1 cellular context compared by ENCODE assay signal in the genomic region with DNA sequence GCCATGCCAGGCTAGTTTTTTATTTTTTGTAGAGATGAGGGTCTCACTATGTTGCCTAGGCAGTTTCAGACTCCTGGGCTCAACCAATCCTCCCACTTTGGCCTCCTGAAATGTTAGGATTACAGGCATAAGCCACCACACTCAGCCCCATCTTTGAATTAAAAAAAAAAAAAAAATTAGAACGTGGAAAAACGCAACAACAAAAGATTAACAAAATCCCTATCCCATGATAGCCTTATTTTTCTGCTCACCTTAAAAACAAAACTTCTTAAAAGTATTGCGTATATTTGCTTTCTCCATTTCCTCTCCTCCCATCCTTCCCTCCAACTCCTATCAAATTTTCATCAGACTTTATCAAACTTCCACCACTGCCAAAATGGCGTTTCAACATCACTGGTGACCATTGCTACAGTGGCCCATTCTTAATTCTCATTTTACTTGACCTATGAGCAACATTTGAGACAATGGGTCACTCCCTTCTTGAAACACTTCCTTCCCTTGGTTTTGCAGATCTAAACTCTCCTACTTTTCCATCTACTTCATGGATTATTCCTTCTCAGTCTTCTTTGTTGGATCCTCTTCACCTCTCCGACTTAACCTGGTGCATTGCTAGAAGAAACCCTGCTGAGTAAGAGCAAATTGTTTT.
TF ChIP-seq lines count a peak whose summit lies in the region.

No MANE protein-coding gene starts in this region.

TF ChIP-seq in K562, 482 proteins besides CTCF, POLR2A, EP300 and RAD21 (continues in another document):
- TF ChIP-seq TRIM24 (IDR thresholded peaks at IDR 0.05) (0 out of 4 replicates have a peak, but pooled peaks have one; percentile 13 to 14), CEBPB (tag; IDR thresholded peaks at IDR 0.05) (peak; percentile 68), FOXA3 (CRISPR knock-in tag; conservative IDR thresholded peaks at IDR 0.05 in 1 of 2, IDR thresholded peaks at IDR 0.05 in 1 of 2) (0 out of 4 replicates have a peak, but pooled peaks of 1 of the 2 experiments have one; percentile 34), CBX2 (IDR thresholded peaks at IDR 0.05; ENCODE audit: insufficient read depth, low read length, poor library complexity, severe bottlenecking) (no peak), SNIP1 (IDR thresholded peaks at IDR 0.05; ENCODE audit: low read depth) (0 out of 2 replicates have a peak, but pooled peaks have one; percentile 37), PHF8 (IDR thresholded peaks at IDR 0.05; ENCODE audit: borderline replicate concordance, low read length) (no peak), BRD9 (IDR thresholded peaks at IDR 0.05; ENCODE audit: low read depth, partially characterized antibody) (peak; percentile 77), NBN (IDR thresholded peaks at IDR 0.05; ENCODE audit: low read depth) (peak; percentile 41; the same call in 1 of the 2 replicates), NFATC3 (IDR thresholded peaks at IDR 0.05) (peak; percentile 85; the same call in 1 of the 2 replicates), ARID1B (IDR thresholded peaks at IDR 0.05) (peak; percentile 23; the same call in 1 of the 2 replicates), ARHGAP35 (IDR thresholded peaks at IDR 0.05; ENCODE audit: partially characterized antibody) (peak; percentile 22), HDAC1 (IDR thresholded peaks at IDR 0.05) (peak; percentile 12 to 33; a peak in 1 of 4 replicates), ZNF57 (CRISPR knock-in tag; IDR thresholded peaks at IDR 0.05) (no peak), ARID2 (IDR thresholded peaks at IDR 0.05) (0 out of 2 replicates have a peak, but pooled peaks have one; percentile 4), KAT8 (IDR thresholded peaks at IDR 0.05; ENCODE audit: low read depth) (0 out of 2 replicates have a peak, but pooled peaks have one; percentile 42), SMARCA4 (IDR thresholded peaks at IDR 0.05) (peak; percentile 50), HDGF (IDR thresholded peaks at IDR 0.05) (peak; percentile 43; the same call in 1 of the 2 replicates), TBL1XR1 (IDR thresholded peaks at IDR 0.05; ENCODE audit: low read length in 2 of 2) (peak in 1 of 2 experiments; percentile 22; a peak in 1 of 4 replicates), RNF2 (IDR thresholded peaks at IDR 0.05) (0 out of 2 replicates have a peak, but pooled peaks have one; percentile 5), ZSCAN29 (IDR thresholded peaks at IDR 0.05) (0 out of 2 replicates have a peak, but pooled peaks have one; percentile 33), MCM7 (IDR thresholded peaks at IDR 0.05) (peak in 1 of 2 experiments; percentile 44; a peak in 1 of 4 replicates), NFRKB (IDR thresholded peaks at IDR 0.05; ENCODE audit: low read depth) (peak; percentile 79), NFIC (IDR thresholded peaks at IDR 0.05) (peak; percentile 17; the same call in 1 of the 2 replicates), TEAD4 (IDR thresholded peaks at IDR 0.05; ENCODE audit: low read length) (0 out of 2 replicates have a peak, but pooled peaks have one; percentile 0), TEAD4 (CRISPR knock-in tag; IDR thresholded peaks at IDR 0.05; ENCODE audit: borderline replicate concordance) (no peak), CSDE1 (IDR thresholded peaks at IDR 0.05) (0 out of 4 replicates have a peak, but pooled peaks of 1 of the 2 experiments have one; percentile 22), TCF7 (IDR thresholded peaks at IDR 0.05; ENCODE audit: borderline replicate concordance) (no peak), BCL6 (CRISPR knock-in tag; IDR thresholded peaks at IDR 0.05) (no peak), L3MBTL2 (IDR thresholded peaks at IDR 0.05) (no peak), PHB (CRISPR knock-in tag; IDR thresholded peaks at IDR 0.05) (no peak), EHMT2 (IDR thresholded peaks at IDR 0.05) (peak; percentile 96), SMARCE1 (IDR thresholded peaks at IDR 0.05) (0 out of 2 replicates have a peak, but pooled peaks have one; percentile 12)
- TF ChIP-seq, protein P1, sequence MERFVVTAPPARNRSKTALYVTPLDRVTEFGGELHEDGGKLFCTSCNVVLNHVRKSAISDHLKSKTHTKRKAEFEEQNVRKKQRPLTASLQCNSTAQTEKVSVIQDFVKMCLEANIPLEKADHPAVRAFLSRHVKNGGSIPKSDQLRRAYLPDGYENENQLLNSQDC (CRISPR knock-in tag; IDR thresholded peaks at IDR 0.05) = 0 out of 2 replicates have a peak, but pooled peaks have one; percentile 4
- TF ChIP-seq, protein P2, sequence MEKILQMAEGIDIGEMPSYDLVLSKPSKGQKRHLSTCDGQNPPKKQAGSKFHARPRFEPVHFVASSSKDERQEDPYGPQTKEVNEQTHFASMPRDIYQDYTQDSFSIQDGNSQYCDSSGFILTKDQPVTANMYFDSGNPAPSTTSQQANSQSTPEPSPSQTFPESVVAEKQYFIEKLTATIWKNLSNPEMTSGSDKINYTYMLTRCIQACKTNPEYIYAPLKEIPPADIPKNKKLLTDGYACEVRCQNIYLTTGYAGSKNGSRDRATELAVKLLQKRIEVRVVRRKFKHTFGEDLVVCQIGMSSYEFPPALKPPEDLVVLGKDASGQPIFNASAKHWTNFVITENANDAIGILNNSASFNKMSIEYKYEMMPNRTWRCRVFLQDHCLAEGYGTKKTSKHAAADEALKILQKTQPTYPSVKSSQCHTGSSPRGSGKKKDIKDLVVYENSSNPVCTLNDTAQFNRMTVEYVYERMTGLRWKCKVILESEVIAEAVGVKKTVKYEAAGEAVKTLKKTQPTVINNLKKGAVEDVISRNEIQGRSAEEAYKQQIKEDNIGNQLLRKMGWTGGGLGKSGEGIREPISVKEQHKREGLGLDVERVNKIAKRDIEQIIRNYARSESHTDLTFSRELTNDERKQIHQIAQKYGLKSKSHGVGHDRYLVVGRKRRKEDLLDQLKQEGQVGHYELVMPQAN (IDR thresholded peaks at IDR 0.05; ENCODE audit: borderline replicate concordance) = peak; percentile 66
- TF ChIP-seq, protein P3, sequence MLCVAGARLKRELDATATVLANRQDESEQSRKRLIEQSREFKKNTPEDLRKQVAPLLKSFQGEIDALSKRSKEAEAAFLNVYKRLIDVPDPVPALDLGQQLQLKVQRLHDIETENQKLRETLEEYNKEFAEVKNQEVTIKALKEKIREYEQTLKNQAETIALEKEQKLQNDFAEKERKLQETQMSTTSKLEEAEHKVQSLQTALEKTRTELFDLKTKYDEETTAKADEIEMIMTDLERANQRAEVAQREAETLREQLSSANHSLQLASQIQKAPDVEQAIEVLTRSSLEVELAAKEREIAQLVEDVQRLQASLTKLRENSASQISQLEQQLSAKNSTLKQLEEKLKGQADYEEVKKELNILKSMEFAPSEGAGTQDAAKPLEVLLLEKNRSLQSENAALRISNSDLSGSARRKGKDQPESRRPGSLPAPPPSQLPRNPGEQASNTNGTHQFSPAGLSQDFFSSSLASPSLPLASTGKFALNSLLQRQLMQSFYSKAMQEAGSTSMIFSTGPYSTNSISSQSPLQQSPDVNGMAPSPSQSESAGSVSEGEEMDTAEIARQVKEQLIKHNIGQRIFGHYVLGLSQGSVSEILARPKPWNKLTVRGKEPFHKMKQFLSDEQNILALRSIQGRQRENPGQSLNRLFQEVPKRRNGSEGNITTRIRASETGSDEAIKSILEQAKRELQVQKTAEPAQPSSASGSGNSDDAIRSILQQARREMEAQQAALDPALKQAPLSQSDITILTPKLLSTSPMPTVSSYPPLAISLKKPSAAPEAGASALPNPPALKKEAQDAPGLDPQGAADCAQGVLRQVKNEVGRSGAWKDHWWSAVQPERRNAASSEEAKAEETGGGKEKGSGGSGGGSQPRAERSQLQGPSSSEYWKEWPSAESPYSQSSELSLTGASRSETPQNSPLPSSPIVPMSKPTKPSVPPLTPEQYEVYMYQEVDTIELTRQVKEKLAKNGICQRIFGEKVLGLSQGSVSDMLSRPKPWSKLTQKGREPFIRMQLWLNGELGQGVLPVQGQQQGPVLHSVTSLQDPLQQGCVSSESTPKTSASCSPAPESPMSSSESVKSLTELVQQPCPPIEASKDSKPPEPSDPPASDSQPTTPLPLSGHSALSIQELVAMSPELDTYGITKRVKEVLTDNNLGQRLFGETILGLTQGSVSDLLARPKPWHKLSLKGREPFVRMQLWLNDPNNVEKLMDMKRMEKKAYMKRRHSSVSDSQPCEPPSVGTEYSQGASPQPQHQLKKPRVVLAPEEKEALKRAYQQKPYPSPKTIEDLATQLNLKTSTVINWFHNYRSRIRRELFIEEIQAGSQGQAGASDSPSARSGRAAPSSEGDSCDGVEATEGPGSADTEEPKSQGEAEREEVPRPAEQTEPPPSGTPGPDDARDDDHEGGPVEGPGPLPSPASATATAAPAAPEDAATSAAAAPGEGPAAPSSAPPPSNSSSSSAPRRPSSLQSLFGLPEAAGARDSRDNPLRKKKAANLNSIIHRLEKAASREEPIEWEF (CRISPR knock-in tag; IDR thresholded peaks at IDR 0.05) = 0 out of 2 replicates have a peak, but pooled peaks have one; percentile 45
- TF ChIP-seq, protein P4, sequence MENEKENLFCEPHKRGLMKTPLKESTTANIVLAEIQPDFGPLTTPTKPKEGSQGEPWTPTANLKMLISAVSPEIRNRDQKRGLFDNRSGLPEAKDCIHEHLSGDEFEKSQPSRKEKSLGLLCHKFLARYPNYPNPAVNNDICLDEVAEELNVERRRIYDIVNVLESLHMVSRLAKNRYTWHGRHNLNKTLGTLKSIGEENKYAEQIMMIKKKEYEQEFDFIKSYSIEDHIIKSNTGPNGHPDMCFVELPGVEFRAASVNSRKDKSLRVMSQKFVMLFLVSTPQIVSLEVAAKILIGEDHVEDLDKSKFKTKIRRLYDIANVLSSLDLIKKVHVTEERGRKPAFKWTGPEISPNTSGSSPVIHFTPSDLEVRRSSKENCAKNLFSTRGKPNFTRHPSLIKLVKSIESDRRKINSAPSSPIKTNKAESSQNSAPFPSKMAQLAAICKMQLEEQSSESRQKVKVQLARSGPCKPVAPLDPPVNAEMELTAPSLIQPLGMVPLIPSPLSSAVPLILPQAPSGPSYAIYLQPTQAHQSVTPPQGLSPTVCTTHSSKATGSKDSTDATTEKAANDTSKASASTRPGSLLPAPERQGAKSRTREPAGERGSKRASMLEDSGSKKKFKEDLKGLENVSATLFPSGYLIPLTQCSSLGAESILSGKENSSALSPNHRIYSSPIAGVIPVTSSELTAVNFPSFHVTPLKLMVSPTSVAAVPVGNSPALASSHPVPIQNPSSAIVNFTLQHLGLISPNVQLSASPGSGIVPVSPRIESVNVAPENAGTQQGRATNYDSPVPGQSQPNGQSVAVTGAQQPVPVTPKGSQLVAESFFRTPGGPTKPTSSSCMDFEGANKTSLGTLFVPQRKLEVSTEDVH (IDR thresholded peaks at IDR 0.05; ENCODE audit: low read depth, partially characterized antibody) = no peak
- TF ChIP-seq, protein P5, sequence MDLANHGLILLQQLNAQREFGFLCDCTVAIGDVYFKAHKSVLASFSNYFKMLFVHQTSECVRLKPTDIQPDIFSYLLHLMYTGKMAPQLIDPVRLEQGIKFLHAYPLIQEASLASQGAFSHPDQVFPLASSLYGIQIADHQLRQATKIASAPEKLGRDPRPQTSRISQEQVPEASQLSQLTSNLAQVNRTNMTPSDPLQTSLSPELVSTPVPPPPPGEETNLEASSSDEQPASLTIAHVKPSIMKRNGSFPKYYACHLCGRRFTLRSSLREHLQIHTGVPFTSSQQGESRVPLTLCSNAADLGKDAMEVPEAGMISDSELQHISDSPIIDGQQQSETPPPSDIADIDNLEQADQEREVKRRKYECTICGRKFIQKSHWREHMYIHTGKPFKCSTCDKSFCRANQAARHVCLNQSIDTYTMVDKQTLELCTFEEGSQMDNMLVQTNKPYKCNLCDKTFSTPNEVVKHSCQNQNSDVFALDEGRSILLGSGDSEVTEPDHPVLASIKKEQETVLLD (IDR thresholded peaks at IDR 0.05) = 0 out of 2 replicates have a peak, but pooled peaks have one; percentile 38
- TF ChIP-seq, protein P6, sequence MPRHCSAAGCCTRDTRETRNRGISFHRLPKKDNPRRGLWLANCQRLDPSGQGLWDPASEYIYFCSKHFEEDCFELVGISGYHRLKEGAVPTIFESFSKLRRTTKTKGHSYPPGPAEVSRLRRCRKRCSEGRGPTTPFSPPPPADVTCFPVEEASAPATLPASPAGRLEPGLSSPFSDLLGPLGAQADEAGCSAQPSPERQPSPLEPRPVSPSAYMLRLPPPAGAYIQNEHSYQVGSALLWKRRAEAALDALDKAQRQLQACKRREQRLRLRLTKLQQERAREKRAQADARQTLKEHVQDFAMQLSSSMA (CRISPR knock-in tag; IDR thresholded peaks at IDR 0.05) = no peak
- TF ChIP-seq, protein P7, sequence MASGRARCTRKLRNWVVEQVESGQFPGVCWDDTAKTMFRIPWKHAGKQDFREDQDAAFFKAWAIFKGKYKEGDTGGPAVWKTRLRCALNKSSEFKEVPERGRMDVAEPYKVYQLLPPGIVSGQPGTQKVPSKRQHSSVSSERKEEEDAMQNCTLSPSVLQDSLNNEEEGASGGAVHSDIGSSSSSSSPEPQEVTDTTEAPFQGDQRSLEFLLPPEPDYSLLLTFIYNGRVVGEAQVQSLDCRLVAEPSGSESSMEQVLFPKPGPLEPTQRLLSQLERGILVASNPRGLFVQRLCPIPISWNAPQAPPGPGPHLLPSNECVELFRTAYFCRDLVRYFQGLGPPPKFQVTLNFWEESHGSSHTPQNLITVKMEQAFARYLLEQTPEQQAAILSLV (tag; IDR thresholded peaks at IDR 0.05) = 0 out of 2 replicates have a peak, but pooled peaks have one; percentile 43
- TF ChIP-seq, protein P8, sequence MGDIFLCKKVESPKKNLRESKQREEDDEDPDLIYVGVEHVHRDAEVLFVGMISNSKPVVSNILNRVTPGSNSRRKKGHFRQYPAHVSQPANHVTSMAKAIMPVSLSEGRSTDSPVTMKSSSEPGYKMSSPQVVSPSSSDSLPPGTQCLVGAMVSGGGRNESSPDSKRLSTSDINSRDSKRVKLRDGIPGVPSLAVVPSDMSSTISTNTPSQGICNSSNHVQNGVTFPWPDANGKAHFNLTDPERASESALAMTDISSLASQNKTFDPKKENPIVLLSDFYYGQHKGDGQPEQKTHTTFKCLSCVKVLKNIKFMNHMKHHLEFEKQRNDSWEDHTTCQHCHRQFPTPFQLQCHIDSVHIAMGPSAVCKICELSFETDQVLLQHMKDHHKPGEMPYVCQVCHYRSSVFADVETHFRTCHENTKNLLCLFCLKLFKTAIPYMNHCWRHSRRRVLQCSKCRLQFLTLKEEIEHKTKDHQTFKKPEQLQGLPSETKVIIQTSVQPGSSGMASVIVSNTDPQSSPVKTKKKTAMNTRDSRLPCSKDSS (IDR thresholded peaks at IDR 0.05; ENCODE audit: low read depth, partially characterized antibody) = no peak
- TF ChIP-seq, protein P9, sequence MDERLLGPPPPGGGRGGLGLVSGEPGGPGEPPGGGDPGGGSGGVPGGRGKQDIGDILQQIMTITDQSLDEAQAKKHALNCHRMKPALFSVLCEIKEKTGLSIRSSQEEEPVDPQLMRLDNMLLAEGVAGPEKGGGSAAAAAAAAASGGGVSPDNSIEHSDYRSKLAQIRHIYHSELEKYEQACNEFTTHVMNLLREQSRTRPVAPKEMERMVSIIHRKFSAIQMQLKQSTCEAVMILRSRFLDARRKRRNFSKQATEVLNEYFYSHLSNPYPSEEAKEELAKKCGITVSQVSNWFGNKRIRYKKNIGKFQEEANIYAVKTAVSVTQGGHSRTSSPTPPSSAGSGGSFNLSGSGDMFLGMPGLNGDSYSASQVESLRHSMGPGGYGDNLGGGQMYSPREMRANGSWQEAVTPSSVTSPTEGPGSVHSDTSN (CRISPR knock-in tag; IDR thresholded peaks at IDR 0.05; ENCODE audit: low read depth) = no peak
- TF ChIP-seq, protein P9 (tag; conservative IDR thresholded peaks at IDR 0.05; ENCODE audit: low read depth) = no peak
